ENCODE assay signal across 12 cellular contexts in genomic region chr6:100455230-100456124, GRCh38. TPM values are rescaled to one million over a fixed set of nuclear protein-coding genes. Genes with fewer than 3 reads are reported as not detected.
DNase-seq lines count a peak whose midpoint lies in the region; ATAC-seq and TF ChIP-seq lines count a peak whose summit lies in the region.
"Had no signal": no experiment of that assay in that cellular context is flagged by ENCODE, and none has a peak within 500 bp of the region (broad histone marks: within the 10 kb centered on the region; RNA-seq: fewer than 3 reads in every experiment).

No MANE protein-coding gene starts in this region.

- peak overlapping the region; percentile 89 for H3K4me2 ChIP-seq in GM23338

- H3K4me1 Mint-ChIP-seq in GM23338 (peaks cover 52% of the 10 kb centered on the region), chondrocyte (ENCODE audit: low read depth) (peaks cover 18% of the 10 kb centered on the region), nephron progenitor cell (peaks cover 74% of the 10 kb centered on the region), immature natural killer cell (no peaks in the 10 kb centered on the region)
- H3K4me1 Mint-ChIP-seq: activated T-helper 17 cell treated with anti-CD3 and anti-CD28 coated beads, Interleukin-2, amount 50 U/mL, for 72 hours had no signal

- H4K20me1 ChIP-seq in GM23338 (replicated peaks; ENCODE audit: insufficient read depth): peaks cover 26% of the 10 kb centered on the region

- TF ChIP-seq POLR2A in stomach (IDR thresholded peaks at IDR 0.05) (no peak), vagina (IDR thresholded peaks at IDR 0.05) (no peak)

- H3K4me3 ChIP-seq in GM23338: peak overlapping the region; percentile 55
- no peak overlapping the region for H3K4me3 ChIP-seq in stomach
- H3K4me3 ChIP-seq in vagina: no peak overlapping the region

- WGBS in stomach, 5 donors: 7 to 14% (median 14%) methylated on average over 51 to 54 of the region's 54 CpGs

- peak; percentile 11 for ATAC-seq in GM23338
- ATAC-seq: activated T-helper 17 cell treated with anti-CD3 and anti-CD28 coated beads, Interleukin-2, amount 50 U/mL, for 72 hours; stimulated activated effector memory CD8-positive, alpha-beta T cell treated with anti-CD3 and anti-CD28 coated beads, Interleukin-12 subunit alpha, Interleukin-12 subunit beta, amount 100 ng/mL, for 72 hours had no signal

- peak overlapping the region; percentile 87 for H2AFZ ChIP-seq in GM23338

- no peaks in the 10 kb centered on the region for H3K9me2 ChIP-seq in GM23338 (ENCODE audit: insufficient read depth)

- H3K36me3 ChIP-seq in GM23338 (ENCODE audit: insufficient read depth) (no peaks in the 10 kb centered on the region), stomach (no peaks in the 10 kb centered on the region), vagina (no peaks in the 10 kb centered on the region)

- H3K4me1 ChIP-seq in GM23338 (ENCODE audit: insufficient read depth): peaks cover 56% of the 10 kb centered on the region
- H3K4me1 ChIP-seq in stomach: peaks cover 0 to 29% (median 19%) of the 10 kb centered on the region in 4 donors
- H3K4me1 ChIP-seq in vagina: peaks cover 8% of the 10 kb centered on the region

- DNase-seq in ELR (ENCODE audit: low read depth): peak; percentile 75
- peak; percentile 76 for DNase-seq in GM23338 (ENCODE audit: low spot score)
- no peak for DNase-seq in chondrocyte (ENCODE audit: low spot score)
- DNase-seq in nephron progenitor cell: peak; percentile 46
- no peak for DNase-seq in stomach
- no peak for DNase-seq in NCI-H510A (lab: John Stamatoyannopoulos, UW)
- DNase-seq in immature natural killer cell: no peak
- DNase-seq in vagina (ENCODE audit: extremely low spot score in 2 of 2): no peak
- DNase-seq: DMS79, NCI-H1694 treated with DMSO at 0.1 percent for 48 hours had no signal

- TF ChIP-seq EP300 in stomach (IDR thresholded peaks at IDR 0.05): no peak

- no peak for TF ChIP-seq CTCF in GM23338 (conservative IDR thresholded peaks at IDR 0.05; ENCODE audit: low read depth in 2 of 2)
- no peak for TF ChIP-seq CTCF in chondrocyte (IDR thresholded peaks at IDR 0.05)
- TF ChIP-seq CTCF in nephron progenitor cell (IDR thresholded peaks at IDR 0.05): no peak
- no peak for TF ChIP-seq CTCF in stomach (IDR thresholded peaks at IDR 0.05)
- TF ChIP-seq CTCF in vagina (IDR thresholded peaks at IDR 0.05): no peak

- H3K9me3 Mint-ChIP-seq in GM23338 (no peaks in the 10 kb centered on the region; the same call in 2 of the 3 replicates), chondrocyte (ENCODE audit: low read depth) (no peaks in the 10 kb centered on the region), nephron progenitor cell (no peaks in the 10 kb centered on the region), immature natural killer cell (peaks cover 20 to 47% (median 26%) of the 10 kb centered on the region in 6 donors)
- H3K9me3 Mint-ChIP-seq: activated T-helper 17 cell treated with anti-CD3 and anti-CD28 coated beads, Interleukin-2, amount 50 U/mL, for 72 hours had no signal

- H3K27me3 ChIP-seq in GM23338 (ENCODE audit: insufficient read depth) (peaks cover 100% of the 10 kb centered on the region), stomach (peaks cover 39 to 100% (median 95%) of the 10 kb centered on the region in 3 donors), vagina (peaks cover 44% of the 10 kb centered on the region)

- peak overlapping the region; percentile 64 for H3K4me3 Mint-ChIP-seq in GM23338
- H3K4me3 Mint-ChIP-seq in chondrocyte (ENCODE audit: unreplicated experiment): peak overlapping the region; percentile 47
- peak overlapping the region; percentile 78 for H3K4me3 Mint-ChIP-seq in nephron progenitor cell
- no peak overlapping the region for H3K4me3 Mint-ChIP-seq in immature natural killer cell
- H3K4me3 Mint-ChIP-seq: activated T-helper 17 cell treated with anti-CD3 and anti-CD28 coated beads, Interleukin-2, amount 50 U/mL, for 72 hours; stimulated activated effector memory CD8-positive, alpha-beta T cell treated with anti-CD3 and anti-CD28 coated beads, Interleukin-12 subunit alpha, Interleukin-12 subunit beta, amount 100 ng/mL, for 72 hours had no signal

- peaks cover 11% of the 10 kb centered on the region; the same call in 1 of the 2 replicates for H3F3A ChIP-seq in GM23338 (replicated peaks; ENCODE audit: low read depth)

- H3K27me3 Mint-ChIP-seq in GM23338 (ENCODE audit: insufficient read depth, low read depth, poor library complexity): peaks cover 2% of the 10 kb centered on the region
- peaks cover 58% of the 10 kb centered on the region for H3K27me3 Mint-ChIP-seq in chondrocyte (ENCODE audit: low read depth)
- H3K27me3 Mint-ChIP-seq in nephron progenitor cell (ENCODE audit: low read depth, poor library complexity): peaks cover 1% of the 10 kb centered on the region
- peaks cover 26 to 51% (median 48%) of the 10 kb centered on the region in 3 donors for H3K27me3 Mint-ChIP-seq in immature natural killer cell (ENCODE audit: low read depth in 3 of 3)

- H3K27ac ChIP-seq in GM23338 (ENCODE audit: low read depth) (no peak overlapping the region), stomach (no peak overlapping the region), vagina (no peak overlapping the region)

- H3K79me2 ChIP-seq in GM23338 (replicated peaks; ENCODE audit: insufficient read depth): no peaks in the 10 kb centered on the region

- H3K9me3 ChIP-seq in stomach: peaks cover 0 to 39% (median 20%) of the 10 kb centered on the region in 4 donors
- no peaks in the 10 kb centered on the region for H3K9me3 ChIP-seq in vagina

- no peak overlapping the region for H3K27ac Mint-ChIP-seq in GM23338
- H3K27ac Mint-ChIP-seq in chondrocyte (ENCODE audit: unreplicated experiment): peak overlapping the region; percentile 55
- H3K27ac Mint-ChIP-seq in nephron progenitor cell: peak overlapping the region; percentile 29
- H3K27ac Mint-ChIP-seq in immature natural killer cell: no peak overlapping the region
- H3K27ac Mint-ChIP-seq: activated T-helper 17 cell treated with anti-CD3 and anti-CD28 coated beads, Interleukin-2, amount 50 U/mL, for 72 hours; stimulated activated effector memory CD8-positive, alpha-beta T cell treated with anti-CD3 and anti-CD28 coated beads, Interleukin-12 subunit alpha, Interleukin-12 subunit beta, amount 100 ng/mL, for 72 hours had no signal

- H3K36me3 Mint-ChIP-seq in GM23338 (ENCODE audit: low read depth): no peaks in the 10 kb centered on the region
- H3K36me3 Mint-ChIP-seq in chondrocyte (ENCODE audit: low read depth): peaks cover 16% of the 10 kb centered on the region
- no peaks in the 10 kb centered on the region for H3K36me3 Mint-ChIP-seq in nephron progenitor cell (ENCODE audit: low read depth)
- H3K36me3 Mint-ChIP-seq in immature natural killer cell: peaks cover 0 to 8% (median 3%) of the 10 kb centered on the region in 3 donors

- intact Hi-C loops in stomach (cut with DNase I; ENCODE audit: low total_unique reads): no loop called here
- intact Hi-C loops in vagina (cut with DNase I): no loop called here

TF ChIP-seq in GM23338, 12 proteins besides CTCF, POLR2A, EP300 and RAD21 (continues in another document):
- TF ChIP-seq EZH2 (IDR thresholded peaks at IDR 0.05; ENCODE audit: low read depth, unreplicated experiment) (peak; percentile 87), ETS1 (IDR thresholded peaks at IDR 0.05) (no peak), JUNB (IDR thresholded peaks at IDR 0.05; ENCODE audit: unreplicated experiment) (no peak), CREB1 (CRISPR knock-in tag; IDR thresholded peaks at IDR 0.05; ENCODE audit: low read depth) (no peak)

RNA-seq across cellular contexts. Expression of gene SIM1, which starts 9.2 kb away (rescaled TPM):
- total RNA-seq in GM23338 (2014; rRNA removed; shearing (Covaris generic)): 0.23 and 0.49 TPM in 2 replicates
- polyA plus RNA-seq in GM23338 (2016; fragmentation: Nextera tagmentation; extraction: Ambion mirVana) (0.14 and 0.42 TPM in 2 replicates), stomach (not detected), immature natural killer cell (not detected)
- total RNA-seq in chondrocyte (3.8 to 11.9 TPM (median 10.7 TPM) in 3 replicates), stomach (under 1 TPM in 1 of 5 donors, not detected in 4; 0.43 TPM), vagina (not detected)
- total RNA-seq: activated T-helper 17 cell treated with anti-CD3 and anti-CD28 coated beads, Interleukin-2, amount 50 U/mL, for 72 hours had no signal

Comparison
In these comparisons a context has a peak if more than half of its experiments do, and no peak if none do; other contexts are left out.
1. DNase-seq: peak in ELR (single experiment), GM23338 (single experiment) and nephron progenitor cell (single experiment); none in chondrocyte (single experiment), stomach (single experiment), NCI-H510A (single experiment), immature natural killer cell (0 of 3) and vagina (0 of 2).
2. H3K27ac Mint-ChIP-seq: peak in chondrocyte (single experiment) and nephron progenitor cell (single experiment); none in GM23338 (single experiment) and immature natural killer cell (0 of 6).
3. H3K4me3 Mint-ChIP-seq: peak in GM23338 (single experiment), chondrocyte (single experiment) and nephron progenitor cell (single experiment); none in immature natural killer cell (0 of 5).